Comparison of ENCODE assay signal across 8 cellular contexts in genomic region chr19:43784251-43784980, GRCh38. TPM values are rescaled to one million over a fixed set of nuclear protein-coding genes. Genes with fewer than 3 reads are reported as not detected.
DNase-seq lines count a peak whose midpoint lies in the region; ATAC-seq and TF ChIP-seq lines count a peak whose summit lies in the region.

No MANE protein-coding gene starts in this region.

- H3K4me3 ChIP-seq in tibial nerve = no peak overlapping the region

- H3K4me3 Mint-ChIP-seq in activated naive CD8-positive, alpha-beta T cell = peak overlapping the region; percentile 73
- no peak overlapping the region for H3K4me3 Mint-ChIP-seq in WTC11

- H3K36me3 ChIP-seq in tibial nerve = no peaks in the 10 kb centered on the region

- H3K27ac Mint-ChIP-seq in activated naive CD8-positive, alpha-beta T cell = peak overlapping the region; percentile 95
- H3K27ac Mint-ChIP-seq in WTC11 = no peak overlapping the region

- intact Hi-C loops in head of caudate nucleus (cut with DNase I) = no loop called here

- no peak for TF ChIP-seq CTCF in RWPE1 (conservative IDR thresholded peaks at IDR 0.05; ENCODE audit: low read depth)
- no peak for TF ChIP-seq CTCF in tibial nerve (IDR thresholded peaks at IDR 0.05)
- TF ChIP-seq CTCF in WTC11 (IDR thresholded peaks at IDR 0.05) = no peak

- DNase-seq in GOT3 (lab: John Stamatoyannopoulos, UW) = peak; percentile 19
- peak; percentile 92 for DNase-seq in RWPE1 (ENCODE audit: low spot score)
- DNase-seq in kidney tubule cell (ENCODE audit: low spot score) = peak; percentile 83
- DNase-seq in tibial nerve (ENCODE audit: low spot score in 2 of 2) = no peak
- DNase-seq in WTC11 (ENCODE audit: low spot score) = no peak
- DNase-seq in head of caudate nucleus = no peak

- H3K4me1 ChIP-seq in tibial nerve = peaks cover 0 to 20% (median 17%) of the 10 kb centered on the region in 4 donors

- no peak for ATAC-seq in HG02798 (IDR thresholded peaks at IDR 0.05; ENCODE audit: poor library complexity, unreplicated experiment)
- no peak for ATAC-seq in WTC11

- H3K36me3 Mint-ChIP-seq in activated naive CD8-positive, alpha-beta T cell = no peaks in the 10 kb centered on the region
- no peaks in the 10 kb centered on the region for H3K36me3 Mint-ChIP-seq in WTC11

- POLR2A ChIA-PET in RWPE1 (lab: Yijun Ruan, JAX; ENCODE audit: low non-redundant PET) = interaction anchor here (0.5 kb wide), 1 partner anchor 267 kb away, joined by 4 read pairs; no protein-coding TSS in a partner anchor
- POLR2A ChIA-PET in WTC11 (lab: Charles Lee) = no interaction called here

- H3K9me3 ChIP-seq in tibial nerve = no peaks in the 10 kb centered on the region

- no peaks in the 10 kb centered on the region for H3K9me3 Mint-ChIP-seq in activated naive CD8-positive, alpha-beta T cell (ENCODE audit: low read depth)
- H3K9me3 Mint-ChIP-seq in WTC11 = no peaks in the 10 kb centered on the region

- H3K27ac ChIP-seq in RWPE1 (peak overlapping the region; percentile 96), tibial nerve (peak overlapping the region in 3 of 4 donors; percentile 11 to 75 (median 71))

- H3K4me1 Mint-ChIP-seq in activated naive CD8-positive, alpha-beta T cell (ENCODE audit: low read depth) = peaks cover 46% of the 10 kb centered on the region
- H3K4me1 Mint-ChIP-seq in WTC11 = peaks cover 12% of the 10 kb centered on the region

- TF ChIP-seq POLR2A in tibial nerve (IDR thresholded peaks at IDR 0.05) = no peak

- WGBS in tibial nerve, 2 donors = 45 to 56% methylated on average over 4 of the region's 4 CpGs

- H3K27me3 Mint-ChIP-seq in activated naive CD8-positive, alpha-beta T cell = peaks cover 2% of the 10 kb centered on the region
- H3K27me3 Mint-ChIP-seq in WTC11 (ENCODE audit: low read depth) = no peaks in the 10 kb centered on the region

- TF ChIP-seq EP300 in tibial nerve (IDR thresholded peaks at IDR 0.05) = no peak

- H3K27me3 ChIP-seq in tibial nerve = no peaks in the 10 kb centered on the region

- CTCF ChIA-PET in RWPE1 (lab: Yijun Ruan, JAX) (interaction anchor here (0.5 to 1.9 kb wide), 12 partner anchors 12 to 243 kb away, joined by 3 to 20 read pairs (median 4); partner anchors contain the start of gene PLAUR), WTC11 (lab: Charles Lee) (interaction anchor here (0.6 to 1.9 kb wide), 20 partner anchors 8 to 230 kb away, joined by 3 to 24 read pairs (median 5); partner anchors contain the start of gene SMG9)

TF ChIP-seq in WTC11, 78 proteins besides CTCF, POLR2A, EP300 and RAD21:
- TF ChIP-seq TEAD4 (CRISPR knock-in tag; IDR thresholded peaks at IDR 0.05) (no peak), ATF3 (CRISPR knock-in tag; conservative IDR thresholded peaks at IDR 0.05) (no peak), ZNF416 (CRISPR knock-in tag; IDR thresholded peaks at IDR 0.05) (no peak), USF2 (CRISPR knock-in tag; IDR thresholded peaks at IDR 0.05) (no peak)

RNA-seq across cellular contexts. Expression of gene KCNN4, which starts 3.6 kb away (rescaled TPM):
- total RNA-seq in tibial nerve = 10 to 100 TPM in 1 of 4 donors, 1 to 10 TPM in 3; 4.6 to 18.3 (median 6.8) TPM
- total RNA-seq in WTC11 (2021) = 0.76 to 1.1 TPM (median 0.98 TPM) in 3 replicates

RNA-seq across cellular contexts. Expression of gene LYPD5, which starts 17.8 kb away (rescaled TPM):
- total RNA-seq in tibial nerve = 1 to 10 TPM in 1 of 4 donors, under 1 TPM in 3; 0.39 to 2.1 (median 0.53) TPM
- total RNA-seq in WTC11 (2021) = 0.39 to 0.78 TPM (median 0.46 TPM) in 3 replicates

RNA-seq across cellular contexts. Expression of gene SMG9, which starts 29.7 kb away (rescaled TPM):
- total RNA-seq in tibial nerve (10 to 100 TPM; 14.6 to 49.8 (median 28.0) TPM), WTC11 (2021) (25.7 to 39.6 TPM (median 34.3 TPM) in 3 replicates)

RNA-seq across cellular contexts. Expression of gene ZNF283, which starts 42.7 kb away (rescaled TPM):
- total RNA-seq in tibial nerve (10 to 100 TPM in 2 of 4 donors, 1 to 10 TPM in 2; 4.2 to 12.3 (median 10.4) TPM), WTC11 (2021) (6.2 to 7.1 TPM (median 6.7 TPM) in 3 replicates)

Comparison
In these comparisons a context has a peak if more than half of its experiments do, and no peak if none do; other contexts are left out.
1. DNase-seq: peak in GOT3 (single experiment), RWPE1 (single experiment) and kidney tubule cell (single experiment); none in tibial nerve (0 of 2), WTC11 (single experiment) and head of caudate nucleus (0 of 42).